ENCODE assay signal across 1 cellular context in the genomic region with DNA sequence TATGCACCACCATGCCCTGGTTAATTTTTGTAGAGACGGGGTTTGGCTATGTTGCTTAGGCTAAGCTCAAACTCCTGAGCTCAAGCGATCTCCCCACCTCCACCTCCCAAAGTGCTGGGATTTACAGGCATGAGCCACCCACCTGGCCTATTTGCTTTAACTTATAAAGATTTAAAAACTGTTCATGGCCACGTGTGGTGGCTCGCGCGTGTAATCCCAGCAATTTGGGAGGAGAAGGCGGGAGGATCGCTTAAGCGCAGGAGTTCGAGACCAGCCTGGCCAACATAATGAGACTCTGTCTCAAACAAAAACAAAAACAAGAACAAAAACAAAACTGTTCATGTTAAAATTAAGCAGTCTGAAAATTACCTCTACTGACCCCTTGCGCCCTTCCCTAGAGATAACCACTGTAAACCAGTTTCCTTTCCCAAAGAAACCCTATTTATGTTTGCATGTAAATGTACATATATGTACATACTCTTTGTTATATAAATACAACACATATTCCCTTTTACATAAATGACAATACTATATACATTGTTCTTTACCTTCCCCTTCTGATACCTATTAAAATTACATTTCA.
TF ChIP-seq lines count a peak whose summit lies in the region.

No MANE protein-coding gene starts in this region.

TF ChIP-seq in HEK293, 187 proteins besides CTCF, POLR2A, EP300 and RAD21 (continued from another document):
- no peak for TF ChIP-seq ZFP69B (tag by site-specific recombination; IDR thresholded peaks at IDR 0.05)
